ENCODE assay signal across 24 cellular contexts in genomic region chr1:99146129-99146848, GRCh38.
DNase-seq lines count a peak whose midpoint lies in the region; ATAC-seq and TF ChIP-seq lines count a peak whose summit lies in the region.
"Had no signal": no experiment of that assay in that cellular context is flagged by ENCODE, and none has a peak within 500 bp of the region (broad histone marks: within the 10 kb centered on the region; RNA-seq: fewer than 3 reads in every experiment).

No MANE protein-coding gene starts in this region.

- H3K36me3 ChIP-seq in PC-3 (ENCODE audit: low read depth, low read length) (no peaks in the 10 kb centered on the region), neural progenitor cell (no peaks in the 10 kb centered on the region)
- no peaks in the 10 kb centered on the region for H3K36me3 ChIP-seq in naive thymus-derived CD4-positive, alpha-beta T cell (ENCODE audit: control insufficient read depth in 2 of 3, insufficient read depth in 3 of 3, low read length in 3 of 3)
- H3K36me3 ChIP-seq: esophagus squamous epithelium, Peyer's patch, tibial artery had no signal

- peak; percentile 66 for ATAC-seq in PC-3
- ATAC-seq in naive thymus-derived CD4-positive, alpha-beta T cell: no peak
- ATAC-seq: left lobe of liver; stimulated activated memory B cell treated with anti-CD40 and anti-IgM and Interleukin-4, amounts not matched to agents 10 μg/mL and 1 μg/mL and 100 μg/mL, for 72 hours had no signal

- DNase-seq in NCI-H1417 (lab: John Stamatoyannopoulos, UW) (peak in 2 of 3 experiments; percentile 72 to 87), NCI-H1417 treated with DMSO at 0.1 percent for 48 hours (lab: John Stamatoyannopoulos, UW) (no peak), HEK293T (ENCODE audit: extremely low spot score) (peak; percentile 49), PC-3 (no peak), neural progenitor cell (ENCODE audit: low spot score) (no peak), NOMO-1 (lab: John Stamatoyannopoulos, UW; ENCODE audit: unreplicated experiment in 2 of 2) (no peak), posterior vena cava (ENCODE audit: low spot score) (no peak)
- DNase-seq in naive thymus-derived CD4-positive, alpha-beta T cell: no peak
- DNase-seq: activated CD4-positive, alpha-beta T cell treated with anti-CD3 and anti-CD28 coated beads, Interleukin-2, amount 10 ng/mL, durations not matched to agents 24 days and 14 days; activated CD8-positive, alpha-beta memory T cell treated with anti-CD3 and anti-CD28 coated beads, Interleukin-2, amount 50 U/mL, for 4 hours; activated gamma-delta T cell treated with Interleukin-2 at 50 U/mL for 16 hours; caudate nucleus; esophagus squamous epithelium; Kasumi-1; midbrain; NCI-H1436; NCI-H446 treated with DMSO at 0.1 percent for 48 hours; Peyer's patch; retina; tibial artery had no signal

- no peak overlapping the region for H3K4me2 ChIP-seq in PC-3 (ENCODE audit: low read length)
- no peak overlapping the region for H3K4me2 ChIP-seq in neural progenitor cell

- H3K27me3 Mint-ChIP-seq in neural progenitor cell (ENCODE audit: insufficient read depth, low read depth): peaks cover 2% of the 10 kb centered on the region
- H3K27me3 Mint-ChIP-seq in naive thymus-derived CD4-positive, alpha-beta T cell: peaks cover 0 to 14% (median 6%) of the 10 kb centered on the region in 5 donors
- H3K27me3 Mint-ChIP-seq: activated CD4-positive, alpha-beta T cell treated with anti-CD3 and anti-CD28 coated beads, Interleukin-2, amount 10 ng/mL, durations not matched to agents 24 days and 14 days; stimulated activated memory B cell treated with anti-CD40 and anti-IgM and Interleukin-4, amounts not matched to agents 10 μg/mL and 1 μg/mL and 100 μg/mL, for 72 hours had no signal

- H3F3A ChIP-seq in PC-3 (ENCODE audit: low read length, unreplicated experiment): no peaks in the 10 kb centered on the region
- no peaks in the 10 kb centered on the region for H3F3A ChIP-seq in neural progenitor cell (ENCODE audit: low read depth)

- no peak overlapping the region for H3K4me3 Mint-ChIP-seq in neural progenitor cell
- H3K4me3 Mint-ChIP-seq in naive thymus-derived CD4-positive, alpha-beta T cell: no peak overlapping the region
- H3K4me3 Mint-ChIP-seq: activated CD4-positive, alpha-beta T cell treated with anti-CD3 and anti-CD28 coated beads, Interleukin-2, amount 10 ng/mL, durations not matched to agents 24 days and 14 days; neural crest cell; stimulated activated memory B cell treated with anti-CD40 and anti-IgM and Interleukin-4, amounts not matched to agents 10 μg/mL and 1 μg/mL and 100 μg/mL, for 72 hours had no signal

- CTCF ChIA-PET in HEK293T (lab: Yijun Ruan, JAX) (no interaction called here), PC-3 (lab: Charles Lee) (no interaction called here)
- CTCF ChIA-PET in naive thymus-derived CD4-positive, alpha-beta T cell (lab: Charles Lee): no interaction called here

- H3K4me1 Mint-ChIP-seq in neural progenitor cell: no peaks in the 10 kb centered on the region
- no peaks in the 10 kb centered on the region for H3K4me1 Mint-ChIP-seq in naive thymus-derived CD4-positive, alpha-beta T cell
- H3K4me1 Mint-ChIP-seq: activated CD4-positive, alpha-beta T cell treated with anti-CD3 and anti-CD28 coated beads, Interleukin-2, amount 10 ng/mL, durations not matched to agents 24 days and 14 days; neural crest cell; stimulated activated memory B cell treated with anti-CD40 and anti-IgM and Interleukin-4, amounts not matched to agents 10 μg/mL and 1 μg/mL and 100 μg/mL, for 72 hours had no signal

- intact Hi-C loops in PC-3 (cut with micrococcal nuclease): no loop called here
- intact Hi-C loops in naive thymus-derived CD4-positive, alpha-beta T cell (cut with micrococcal nuclease): no loop called here
- intact Hi-C loops in posterior vena cava (cut with DNase I): no loop called here

- H3K27ac ChIP-seq in PC-3 (ENCODE audit: low read length) (no peak overlapping the region), neural progenitor cell (no peak overlapping the region)
- no peak overlapping the region for H3K27ac ChIP-seq in naive thymus-derived CD4-positive, alpha-beta T cell (ENCODE audit: low read depth, low read length)
- H3K27ac ChIP-seq: C4-2B, esophagus squamous epithelium, Peyer's patch, tibial artery had no signal

- POLR2A ChIA-PET in HEK293T (lab: Yijun Ruan, JAX): no interaction called here
- POLR2A ChIA-PET in PC-3 (lab: Charles Lee; ENCODE audit: unreplicated experiment): no interaction called here
- POLR2A ChIA-PET in naive thymus-derived CD4-positive, alpha-beta T cell (lab: Charles Lee): no interaction called here

- H3K27ac Mint-ChIP-seq in neural progenitor cell: no peak overlapping the region
- no peak overlapping the region for H3K27ac Mint-ChIP-seq in naive thymus-derived CD4-positive, alpha-beta T cell
- H3K27ac Mint-ChIP-seq: activated CD4-positive, alpha-beta T cell treated with anti-CD3 and anti-CD28 coated beads, Interleukin-2, amount 10 ng/mL, durations not matched to agents 24 days and 14 days; stimulated activated memory B cell treated with anti-CD40 and anti-IgM and Interleukin-4, amounts not matched to agents 10 μg/mL and 1 μg/mL and 100 μg/mL, for 72 hours had no signal

- H3K4me1 ChIP-seq in PC-3 (ENCODE audit: insufficient read depth, low read length) (no peaks in the 10 kb centered on the region), neural progenitor cell (no peaks in the 10 kb centered on the region)
- H3K4me1 ChIP-seq in naive thymus-derived CD4-positive, alpha-beta T cell (ENCODE audit: control insufficient read depth in 2 of 2, insufficient read depth in 2 of 2, low read length in 2 of 2): no peaks in the 10 kb centered on the region
- H3K4me1 ChIP-seq: esophagus squamous epithelium, Peyer's patch, tibial artery had no signal

- no peaks in the 10 kb centered on the region for H3K9me3 Mint-ChIP-seq in neural progenitor cell
- H3K9me3 Mint-ChIP-seq in naive thymus-derived CD4-positive, alpha-beta T cell: peaks cover 0 to 1% (median 0%) of the 10 kb centered on the region in 11 donors
- H3K9me3 Mint-ChIP-seq: activated CD4-positive, alpha-beta T cell treated with anti-CD3 and anti-CD28 coated beads, Interleukin-2, amount 10 ng/mL, durations not matched to agents 24 days and 14 days; neural crest cell; stimulated activated memory B cell treated with anti-CD40 and anti-IgM and Interleukin-4, amounts not matched to agents 10 μg/mL and 1 μg/mL and 100 μg/mL, for 72 hours had no signal

- H2AFZ ChIP-seq in PC-3 (ENCODE audit: low read length) (no peak overlapping the region), neural progenitor cell (replicated peaks) (peak overlapping the region; percentile 61)

- H3K79me2 ChIP-seq in PC-3 (ENCODE audit: low read length): no peaks in the 10 kb centered on the region
- no peaks in the 10 kb centered on the region for H3K79me2 ChIP-seq in neural progenitor cell (ENCODE audit: low read depth)

- TF ChIP-seq CTCF in PC-3 (conservative IDR thresholded peaks at IDR 0.05; ENCODE audit: low read depth, low read length) (no peak), neural progenitor cell (IDR thresholded peaks at IDR 0.05) (no peak)

- no peaks in the 10 kb centered on the region for H3K9me2 ChIP-seq in PC-3 (replicated peaks; ENCODE audit: low read length)

- BruUV-seq in PC-3 (replicated peaks; lab: Mats Ljungman, UMichigan): no TSS peak

- no peaks in the 10 kb centered on the region for H4K20me1 ChIP-seq in PC-3 (ENCODE audit: low read length)
- no peaks in the 10 kb centered on the region for H4K20me1 ChIP-seq in neural progenitor cell (ENCODE audit: low read depth)

- H3K9me3 ChIP-seq in PC-3 (ENCODE audit: low read length): no peaks in the 10 kb centered on the region
- no peaks in the 10 kb centered on the region for H3K9me3 ChIP-seq in neural progenitor cell (ENCODE audit: low read depth)
- no peaks in the 10 kb centered on the region for H3K9me3 ChIP-seq in naive thymus-derived CD4-positive, alpha-beta T cell (ENCODE audit: control insufficient read depth in 2 of 3, low read length in 3 of 3)
- H3K9me3 ChIP-seq: esophagus squamous epithelium, Peyer's patch, tibial artery had no signal

- H3K27me3 ChIP-seq in PC-3 (ENCODE audit: low read length) (no peaks in the 10 kb centered on the region), neural progenitor cell (no peaks in the 10 kb centered on the region)
- no peaks in the 10 kb centered on the region for H3K27me3 ChIP-seq in naive thymus-derived CD4-positive, alpha-beta T cell (ENCODE audit: control insufficient read depth in 2 of 2, insufficient read depth in 2 of 2, low read length in 2 of 2)
- H3K27me3 ChIP-seq: esophagus squamous epithelium, Peyer's patch had no signal

- no peaks in the 10 kb centered on the region for H3K36me3 Mint-ChIP-seq in neural progenitor cell
- H3K36me3 Mint-ChIP-seq in naive thymus-derived CD4-positive, alpha-beta T cell: no peaks in the 10 kb centered on the region
- H3K36me3 Mint-ChIP-seq: stimulated activated memory B cell treated with anti-CD40 and anti-IgM and Interleukin-4, amounts not matched to agents 10 μg/mL and 1 μg/mL and 100 μg/mL, for 72 hours had no signal

- H3K4me3 ChIP-seq in PC-3 (ENCODE audit: low read length) (no peak overlapping the region), neural progenitor cell (no peak overlapping the region)
- H3K4me3 ChIP-seq in naive thymus-derived CD4-positive, alpha-beta T cell (ENCODE audit: low read length): no peak overlapping the region
- H3K4me3 ChIP-seq: esophagus squamous epithelium, Peyer's patch, tibial artery had no signal

- no peak overlapping the region for H3K9ac ChIP-seq in PC-3 (ENCODE audit: low read length)
- no peak overlapping the region for H3K9ac ChIP-seq in neural progenitor cell

TF ChIP-seq in HEK293T, 16 proteins besides CTCF, POLR2A, EP300 and RAD21 (continues in another document):
- TF ChIP-seq ZNF384 (IDR thresholded peaks at IDR 0.05) (no peak), CTBP1 (IDR thresholded peaks at IDR 0.05; ENCODE audit: borderline replicate concordance) (no peak), LEF1 (IDR thresholded peaks at IDR 0.05; ENCODE audit: borderline replicate concordance) (no peak), SP1 (IDR thresholded peaks at IDR 0.05) (no peak), FOXM1 (IDR thresholded peaks at IDR 0.05; ENCODE audit: borderline replicate concordance) (no peak), TARDBP (IDR thresholded peaks at IDR 0.05) (no peak), FOXK2 (IDR thresholded peaks at IDR 0.05) (no peak), FOXA1 (IDR thresholded peaks at IDR 0.05) (no peak), SUZ12 (IDR thresholded peaks at IDR 0.05) (no peak), L3MBTL2 (conservative IDR thresholded peaks at IDR 0.05) (no peak), ELF4 (IDR thresholded peaks at IDR 0.05) (no peak), BHLHE40 (IDR thresholded peaks at IDR 0.05; ENCODE audit: borderline replicate concordance) (no peak), HDGF (IDR thresholded peaks at IDR 0.05; ENCODE audit: borderline replicate concordance) (no peak), NFRKB (IDR thresholded peaks at IDR 0.05) (no peak), ARNT (IDR thresholded peaks at IDR 0.05) (no peak)

Comparison
In these comparisons a context has a peak if more than half of its experiments do, and no peak if none do; other contexts are left out.
1. DNase-seq: peak in NCI-H1417 (2 of 3) and HEK293T (single experiment); none in NCI-H1417 treated with DMSO at 0.1 percent for 48 hours (single experiment), PC-3 (single experiment), neural progenitor cell (single experiment), NOMO-1 (0 of 2), naive thymus-derived CD4-positive, alpha-beta T cell (0 of 9) and posterior vena cava (single experiment).